ENCODE assay signal across 10 cellular contexts in the genomic region with DNA sequence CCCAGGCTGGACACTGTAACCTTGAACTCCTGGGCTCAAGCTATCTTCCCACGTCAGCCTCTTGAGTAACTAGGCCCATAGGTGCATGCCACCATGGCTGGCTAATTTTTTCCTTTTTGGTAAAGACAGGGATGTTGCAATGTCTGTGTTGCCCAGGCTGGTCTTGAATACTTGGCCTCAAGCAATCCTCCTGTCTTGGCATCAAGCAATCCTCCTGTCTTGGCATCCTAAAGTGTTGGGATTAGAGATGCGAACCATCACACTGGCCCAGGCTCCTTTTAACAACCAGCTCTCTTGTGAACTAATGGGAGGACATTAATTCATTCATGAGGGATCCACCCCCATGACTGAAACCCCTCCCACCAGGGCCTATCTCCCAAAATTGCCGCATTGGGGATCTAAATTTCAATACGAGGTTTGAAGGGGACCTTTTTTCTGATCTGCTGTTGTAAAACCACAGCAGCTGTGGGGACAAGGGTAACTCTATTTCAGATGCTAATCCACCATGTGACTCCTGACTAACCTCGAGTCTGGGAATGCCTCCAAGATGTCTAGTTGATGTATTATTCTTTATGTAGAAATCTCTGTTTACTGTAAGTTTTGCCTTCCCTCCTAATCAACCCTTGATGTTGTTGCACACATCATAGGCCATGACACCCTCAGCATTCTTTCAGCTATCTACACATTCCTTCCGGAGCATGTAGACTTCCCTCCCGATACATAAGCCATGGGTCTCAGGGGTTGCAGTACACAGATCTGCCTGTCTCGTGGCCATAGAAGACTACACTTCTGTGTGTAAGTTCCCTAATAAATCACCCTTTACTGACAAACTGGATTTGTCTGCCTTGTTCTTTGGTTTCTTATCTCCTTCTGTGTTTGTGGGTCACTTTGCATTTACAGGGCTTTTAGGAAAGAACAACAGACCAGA. TPM values are rescaled to one million over a fixed set of nuclear protein-coding genes. Genes with fewer than 3 reads are reported as not detected.
A peak's percentile ranks its signal among the peaks of the same experiment; 100 is the strongest.
DNase-seq lines count a peak whose midpoint lies in the region; ATAC-seq, FAIRE-seq and TF ChIP-seq lines count a peak whose summit lies in the region.
"Had no signal": no experiment of that assay in that cellular context is flagged by ENCODE, and none has a peak within 500 bp of the region (broad histone marks: within the 10 kb centered on the region; RNA-seq: fewer than 3 reads in every experiment).

No MANE protein-coding gene starts in this region.

- H3K4me1 ChIP-seq in body of pancreas (peaks cover 5% of the 10 kb centered on the region), kidney (ENCODE audit: control insufficient read depth in 1 of 2, insufficient read depth in 1 of 2, low read depth in 1 of 2, low read length in 2 of 2) (peaks cover 4 to 12% of the 10 kb centered on the region in 2 donors), small intestine (ENCODE audit: control insufficient read depth in 2 of 2, insufficient read depth in 1 of 2, low read depth in 1 of 2, low read length in 1 of 2) (peaks cover 0 to 5% of the 10 kb centered on the region in 2 donors)

- no peak overlapping the region for H3K4me3 ChIP-seq in body of pancreas
- H3K4me3 ChIP-seq in kidney (ENCODE audit: low read length in 2 of 2) = no peak overlapping the region
- H3K4me3 ChIP-seq in small intestine (ENCODE audit: low read depth in 1 of 2, low read length in 2 of 2) = no peak overlapping the region

- TF ChIP-seq POLR2A in body of pancreas (IDR thresholded peaks at IDR 0.05) (no peak), erythroblast (IDR thresholded peaks at IDR 0.05; ENCODE audit: low read length) (no peak)

- DNase-seq in HS-27A (ENCODE audit: low read depth) = peak; percentile 68
- DNase-seq in body of pancreas = peak in 3 of 4 donors; percentile 38 to 55 (median 54)
- no peak for DNase-seq in kidney
- DNase-seq in smooth muscle cell of the brain vasculature (ENCODE audit: low read depth, low spot score) = peak; percentile 59
- no peak for DNase-seq in NCI-H2171 (lab: John Stamatoyannopoulos, UW)
- DNase-seq in small intestine = no peak
- no peak for DNase-seq in erythroblast (lab: John Stamatoyannopoulos, UW)

- H3K9ac ChIP-seq in kidney (ENCODE audit: low read length in 2 of 2) = peak overlapping the region in 1 of 2 donors; percentile 3

- H3K27ac ChIP-seq in body of pancreas (peak overlapping the region in 3 of 4 donors; percentile 37 to 50 (median 38)), kidney (ENCODE audit: low read depth in 2 of 2, low read length in 2 of 2) (peak overlapping the region; percentile 59 to 73), small intestine (ENCODE audit: low read depth in 1 of 2, low read length in 1 of 2) (peak overlapping the region in 1 of 2 donors; percentile 85)
- H3K27ac ChIP-seq: neutrophil had no signal

- ATAC-seq in body of pancreas = peak; percentile 72
- ATAC-seq in GM19397 (IDR thresholded peaks at IDR 0.05; ENCODE audit: unreplicated experiment) = no peak

- TF ChIP-seq CTCF in body of pancreas (IDR thresholded peaks at IDR 0.05) (peak in 1 of 7 experiments; percentile 6), kidney (IDR thresholded peaks at IDR 0.05; ENCODE audit: borderline replicate concordance, extremely low read depth, insufficient read depth) (no peak)

- intact Hi-C loops in body of pancreas (cut with DNase I) = loop anchor here (5.0 kb wide), 1 partner anchor 81 kb away; no protein-coding TSS in a partner anchor
- intact Hi-C loops in kidney (cut with DNase I) = loop anchor here (10.0 kb wide), 1 partner anchor 84 kb away; a partner anchor contains a TSS

- no peaks in the 10 kb centered on the region for H3K9me3 ChIP-seq in body of pancreas
- no peaks in the 10 kb centered on the region for H3K9me3 ChIP-seq in kidney (ENCODE audit: control insufficient read depth in 1 of 2, low read length in 2 of 2)
- no peaks in the 10 kb centered on the region for H3K9me3 ChIP-seq in small intestine (ENCODE audit: control insufficient read depth, low read depth)
- H3K9me3 ChIP-seq: neutrophil had no signal

- H3K36me3 ChIP-seq in body of pancreas (replicated peaks in 1 of 2; ENCODE audit: insufficient read depth in 1 of 2, low read depth in 2 of 2) (no peaks in the 10 kb centered on the region), kidney (ENCODE audit: control insufficient read depth in 1 of 2, insufficient read depth in 2 of 2, low read length in 2 of 2) (no peaks in the 10 kb centered on the region), small intestine (ENCODE audit: control insufficient read depth in 2 of 2, insufficient read depth in 2 of 2, low read length in 2 of 2) (no peaks in the 10 kb centered on the region)
- H3K36me3 ChIP-seq: neutrophil had no signal

- WGBS in body of pancreas, 2 donors = 26 to 36% methylated on average over 8 of the region's 8 CpGs
- 37 to 40% (median 38%) methylated on average over 8 of the region's 8 CpGs for WGBS in small intestine, 3 donors

- FAIRE-seq in kidney (lab: Jason Lieb, UNC) = peak; percentile 35
- FAIRE-seq in small intestine (lab: Jason Lieb, UNC) = no peak
- FAIRE-seq: TTC549 had no signal

- H3K27me3 ChIP-seq in body of pancreas = no peaks in the 10 kb centered on the region
- H3K27me3 ChIP-seq in small intestine (ENCODE audit: control insufficient read depth in 2 of 2, insufficient read depth in 2 of 2, low read length in 2 of 2) = no peaks in the 10 kb centered on the region

RNA-seq across cellular contexts. Expression of a gene that starts 37.6 kb away (rescaled TPM):
- total RNA-seq in body of pancreas (1 to 10 TPM in 1 of 2 donors, under 1 TPM in 1; 0.52 to 5.9 TPM), kidney (7.3 TPM)
- polyA plus RNA-seq in kidney (ENCODE audit: insufficient read depth, low read depth, low replicate concordance) (0.99 TPM), small intestine (1 to 10 TPM; 1.1 to 5.6 (median 2.7) TPM)

Comparison
In these comparisons a context has a peak if more than half of its experiments do, and no peak if none do; other contexts are left out.
1. DNase-seq: peak in HS-27A (single experiment), body of pancreas (3 of 4) and smooth muscle cell of the brain vasculature (single experiment); none in kidney (single experiment), NCI-H2171 (single experiment), small intestine (single experiment) and erythroblast (0 of 2).